ENCODE assay signal across 11 cellular contexts in the genomic region with DNA sequence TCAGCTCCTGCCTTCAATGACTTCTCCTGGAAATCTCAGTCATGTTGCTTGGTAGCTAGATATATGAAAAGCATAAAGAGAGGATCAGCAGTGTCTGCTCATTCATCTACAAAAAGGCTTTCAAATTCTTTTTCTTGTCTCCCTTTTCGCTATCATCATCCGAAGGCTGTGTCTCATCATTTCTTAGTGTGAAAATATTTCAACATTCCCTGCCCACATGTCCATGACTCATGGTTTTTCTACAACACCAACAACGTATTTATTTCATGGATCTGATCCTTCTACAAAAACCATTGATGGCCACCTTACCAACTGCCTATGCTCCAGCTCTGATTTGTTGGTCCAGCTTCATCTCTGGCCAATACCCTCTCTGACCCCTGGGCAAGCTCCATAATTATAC.
"Had no signal": no experiment of that assay in that cellular context is flagged by ENCODE, and none has a peak within 500 bp of the region (broad histone marks: within the 10 kb centered on the region; RNA-seq: fewer than 3 reads in every experiment).

No MANE protein-coding gene starts in this region.

- H3K4me3 ChIP-seq: esophagus muscularis mucosa, heart right ventricle, left lung, thoracic aorta had no signal

- H3K9me3 ChIP-seq: left lung, thoracic aorta had no signal

- DNase-seq: activated CD4-positive, alpha-beta T cell treated with anti-CD3 and anti-CD28 coated beads for 36 hours; activated CD8-positive, alpha-beta T cell treated with anti-CD3 and anti-CD28 coated beads, Interleukin-2, amount 10 ng/mL, durations not matched to agents 7 days and 5 days; activated naive CD4-positive, alpha-beta T cell; dermis blood vessel endothelial cell; heart right ventricle; left lung; mesendoderm; stimulated activated CD4-positive, alpha-beta T cell treated with anti-CD3 and anti-CD28 coated beads, Interleukin-4, amount 100 ng/mL, for 1 hour; WERI-Rb-1 had no signal

- ATAC-seq: activated CD4-positive, alpha-beta T cell treated with anti-CD3 and anti-CD28 coated beads for 36 hours; activated CD8-positive, alpha-beta T cell treated with anti-CD3 and anti-CD28 coated beads, Interleukin-2, amount 10 ng/mL, durations not matched to agents 7 days and 5 days; left lung had no signal

- H3K27me3 ChIP-seq: esophagus muscularis mucosa, heart right ventricle, left lung had no signal

- H3K4me1 ChIP-seq: esophagus muscularis mucosa, heart right ventricle, left lung had no signal

- H3K27ac ChIP-seq: esophagus muscularis mucosa, left lung, thoracic aorta, WERI-Rb-1 had no signal

- H3K36me3 ChIP-seq: esophagus muscularis mucosa, heart right ventricle, left lung, thoracic aorta, WERI-Rb-1 had no signal
